ENCODE assay signal across 1 cellular context in the genomic region with DNA sequence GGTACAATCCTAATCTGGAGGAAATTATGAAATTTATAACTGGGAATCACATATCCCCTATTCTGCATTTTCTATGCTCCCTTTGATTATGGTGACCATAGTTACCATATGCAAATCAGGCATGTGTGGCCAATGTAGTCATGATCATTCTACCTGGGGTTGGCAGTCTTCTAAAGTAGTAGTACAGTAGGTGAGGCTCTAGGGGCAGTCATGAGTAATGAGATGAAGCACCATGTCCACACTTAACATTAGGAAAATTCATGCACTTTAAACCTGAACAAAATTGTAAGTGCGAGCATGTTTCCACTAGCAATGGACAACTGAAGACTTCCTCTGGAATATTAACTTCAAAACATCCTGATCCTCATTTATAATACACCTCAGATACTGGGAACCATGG.
TF ChIP-seq lines count a peak whose summit lies in the region.

No MANE protein-coding gene starts in this region.

TF ChIP-seq in GM23338, 12 proteins besides CTCF, POLR2A, EP300 and RAD21 (continued from another document):
- TF ChIP-seq, protein P1, sequence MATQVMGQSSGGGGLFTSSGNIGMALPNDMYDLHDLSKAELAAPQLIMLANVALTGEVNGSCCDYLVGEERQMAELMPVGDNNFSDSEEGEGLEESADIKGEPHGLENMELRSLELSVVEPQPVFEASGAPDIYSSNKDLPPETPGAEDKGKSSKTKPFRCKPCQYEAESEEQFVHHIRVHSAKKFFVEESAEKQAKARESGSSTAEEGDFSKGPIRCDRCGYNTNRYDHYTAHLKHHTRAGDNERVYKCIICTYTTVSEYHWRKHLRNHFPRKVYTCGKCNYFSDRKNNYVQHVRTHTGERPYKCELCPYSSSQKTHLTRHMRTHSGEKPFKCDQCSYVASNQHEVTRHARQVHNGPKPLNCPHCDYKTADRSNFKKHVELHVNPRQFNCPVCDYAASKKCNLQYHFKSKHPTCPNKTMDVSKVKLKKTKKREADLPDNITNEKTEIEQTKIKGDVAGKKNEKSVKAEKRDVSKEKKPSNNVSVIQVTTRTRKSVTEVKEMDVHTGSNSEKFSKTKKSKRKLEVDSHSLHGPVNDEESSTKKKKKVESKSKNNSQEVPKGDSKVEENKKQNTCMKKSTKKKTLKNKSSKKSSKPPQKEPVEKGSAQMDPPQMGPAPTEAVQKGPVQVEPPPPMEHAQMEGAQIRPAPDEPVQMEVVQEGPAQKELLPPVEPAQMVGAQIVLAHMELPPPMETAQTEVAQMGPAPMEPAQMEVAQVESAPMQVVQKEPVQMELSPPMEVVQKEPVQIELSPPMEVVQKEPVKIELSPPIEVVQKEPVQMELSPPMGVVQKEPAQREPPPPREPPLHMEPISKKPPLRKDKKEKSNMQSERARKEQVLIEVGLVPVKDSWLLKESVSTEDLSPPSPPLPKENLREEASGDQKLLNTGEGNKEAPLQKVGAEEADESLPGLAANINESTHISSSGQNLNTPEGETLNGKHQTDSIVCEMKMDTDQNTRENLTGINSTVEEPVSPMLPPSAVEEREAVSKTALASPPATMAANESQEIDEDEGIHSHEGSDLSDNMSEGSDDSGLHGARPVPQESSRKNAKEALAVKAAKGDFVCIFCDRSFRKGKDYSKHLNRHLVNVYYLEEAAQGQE (IDR thresholded peaks at IDR 0.05; ENCODE audit: unreplicated experiment), result no peak
- TF ChIP-seq ZNF331 (CRISPR knock-in tag; IDR thresholded peaks at IDR 0.05; ENCODE audit: low read depth), result no peak
